In genomic region chr11:94493146-94493442, GRCh38 we compare ENCODE assay signal across 8 cellular contexts. TPM values are rescaled to one million over a fixed set of nuclear protein-coding genes. Genes with fewer than 3 reads are reported as not detected.
DNase-seq lines count a peak whose midpoint lies in the region; ATAC-seq, FAIRE-seq and TF ChIP-seq lines count a peak whose summit lies in the region.

No MANE protein-coding gene starts in this region.

- H3K4me3 Mint-ChIP-seq in activated CD8-positive, alpha-beta memory T cell treated with anti-CD3 and anti-CD28 coated beads, Interleukin-2, amount 10 ng/mL, durations not matched to agents 7 days and 5 days: peak overlapping the region; percentile 94
- peak overlapping the region; percentile 96 for H3K4me3 Mint-ChIP-seq in activated CD8-positive, alpha-beta T cell treated with anti-CD3 and anti-CD28 coated beads, Interleukin-2, amount 10 ng/mL, durations not matched to agents 7 days and 5 days

- no peak for TF ChIP-seq POLR2A in testis (IDR thresholded peaks at IDR 0.05)

- peaks cover 33% of the 10 kb centered on the region for H3K4me1 Mint-ChIP-seq in activated CD8-positive, alpha-beta memory T cell treated with anti-CD3 and anti-CD28 coated beads, Interleukin-2, amount 10 ng/mL, durations not matched to agents 7 days and 5 days
- H3K4me1 Mint-ChIP-seq in activated CD8-positive, alpha-beta T cell treated with anti-CD3 and anti-CD28 coated beads, Interleukin-2, amount 10 ng/mL, durations not matched to agents 7 days and 5 days (ENCODE audit: low read depth): peaks cover 30% of the 10 kb centered on the region

- POLR2A ChIA-PET in activated CD8-positive, alpha-beta T cell treated with anti-CD3 and anti-CD28 coated beads, Interleukin-2, amount 10 ng/mL, durations not matched to agents 7 days and 5 days (lab: Charles Lee): interaction anchor here (0.6 to 1.7 kb wide), 3 partner anchors 20 to 1814 kb away, joined by 4 to 6 read pairs (median 6); partner anchors contain the start of gene PANX1

- H3K9ac ChIP-seq in kidney (ENCODE audit: low read length in 2 of 2): peak overlapping the region; percentile 52 to 74

- CTCF ChIA-PET in activated CD8-positive, alpha-beta memory T cell treated with anti-CD3 and anti-CD28 coated beads, Interleukin-2, amount 10 ng/mL, durations not matched to agents 7 days and 5 days (lab: Charles Lee): no interaction called here
- CTCF ChIA-PET in activated CD8-positive, alpha-beta T cell treated with anti-CD3 and anti-CD28 coated beads, Interleukin-2, amount 10 ng/mL, durations not matched to agents 7 days and 5 days (lab: Charles Lee): interaction anchor here (1.0 to 1.6 kb wide), 3 partner anchors 9 to 365 kb away, joined by 3 to 5 read pairs (median 3); partner anchors contain the start of gene PANX1

- H3K4me1 ChIP-seq in kidney (ENCODE audit: control insufficient read depth in 1 of 2, insufficient read depth in 1 of 2, low read depth in 1 of 2, low read length in 2 of 2) (peaks cover 0 to 4% of the 10 kb centered on the region in 2 donors), testis (peaks cover 4% of the 10 kb centered on the region)

- FAIRE-seq in kidney (lab: Jason Lieb, UNC): no peak

- H3K36me3 Mint-ChIP-seq in activated CD8-positive, alpha-beta memory T cell treated with anti-CD3 and anti-CD28 coated beads, Interleukin-2, amount 10 ng/mL, durations not matched to agents 7 days and 5 days: peaks cover 32% of the 10 kb centered on the region
- peaks cover 35% of the 10 kb centered on the region for H3K36me3 Mint-ChIP-seq in activated CD8-positive, alpha-beta T cell treated with anti-CD3 and anti-CD28 coated beads, Interleukin-2, amount 10 ng/mL, durations not matched to agents 7 days and 5 days (ENCODE audit: low read depth)

- no peaks in the 10 kb centered on the region for H3K9me3 ChIP-seq in kidney (ENCODE audit: control insufficient read depth in 1 of 2, low read length in 2 of 2)
- no peaks in the 10 kb centered on the region for H3K9me3 ChIP-seq in testis

- no peak for DNase-seq in activated CD8-positive, alpha-beta memory T cell treated with anti-CD3 and anti-CD28 coated beads, Interleukin-2, amount 10 ng/mL, durations not matched to agents 7 days and 5 days
- DNase-seq in activated CD8-positive, alpha-beta memory T cell treated with anti-CD3 and anti-CD28 coated beads for 24 hours: no peak
- no peak for DNase-seq in activated CD8-positive, alpha-beta T cell treated with anti-CD3 and anti-CD28 coated beads, Interleukin-2, amount 10 ng/mL, durations not matched to agents 7 days and 5 days
- DNase-seq in kidney (no peak), testis (no peak), NCI-H1417 treated with DMSO at 0.1 percent for 48 hours (lab: John Stamatoyannopoulos, UW) (no peak)
- DNase-seq in activated CD4-positive, alpha-beta T cell treated with anti-CD3 and anti-CD28 coated beads for 1 hour: no peak

- H3K9me3 Mint-ChIP-seq in activated CD8-positive, alpha-beta memory T cell treated with anti-CD3 and anti-CD28 coated beads, Interleukin-2, amount 10 ng/mL, durations not matched to agents 7 days and 5 days (ENCODE audit: low read depth): no peaks in the 10 kb centered on the region
- no peaks in the 10 kb centered on the region for H3K9me3 Mint-ChIP-seq in activated CD8-positive, alpha-beta T cell treated with anti-CD3 and anti-CD28 coated beads, Interleukin-2, amount 10 ng/mL, durations not matched to agents 7 days and 5 days (ENCODE audit: insufficient read depth)

- peak; percentile 25 for ATAC-seq in activated CD8-positive, alpha-beta memory T cell treated with anti-CD3 and anti-CD28 coated beads, Interleukin-2, amount 10 ng/mL, durations not matched to agents 7 days and 5 days
- ATAC-seq in HG03159 (IDR thresholded peaks at IDR 0.05; ENCODE audit: unreplicated experiment): peak; percentile 20
- ATAC-seq in activated CD8-positive, alpha-beta T cell treated with anti-CD3 and anti-CD28 coated beads, Interleukin-2, amount 10 ng/mL, durations not matched to agents 7 days and 5 days: peak; percentile 19

- 0 to 1% methylated on average over 10 of the region's 10 CpGs for WGBS in testis, 2 donors

- TF ChIP-seq CTCF in kidney (IDR thresholded peaks at IDR 0.05; ENCODE audit: borderline replicate concordance, extremely low read depth, insufficient read depth): no peak
- TF ChIP-seq CTCF in testis (IDR thresholded peaks at IDR 0.05): no peak

- H3K36me3 ChIP-seq in kidney (ENCODE audit: control insufficient read depth in 1 of 2, insufficient read depth in 2 of 2, low read length in 2 of 2): peaks cover 4 to 5% of the 10 kb centered on the region in 2 donors
- no peaks in the 10 kb centered on the region for H3K36me3 ChIP-seq in testis (ENCODE audit: low read depth, missing control alignments)

- H3K27ac ChIP-seq in kidney (ENCODE audit: low read depth in 2 of 2, low read length in 2 of 2) (peak overlapping the region; percentile 2 to 11), testis (peak overlapping the region; percentile 47 to 83)

- H3K27me3 Mint-ChIP-seq in activated CD8-positive, alpha-beta memory T cell treated with anti-CD3 and anti-CD28 coated beads, Interleukin-2, amount 10 ng/mL, durations not matched to agents 7 days and 5 days: no peaks in the 10 kb centered on the region
- H3K27me3 Mint-ChIP-seq in activated CD8-positive, alpha-beta T cell treated with anti-CD3 and anti-CD28 coated beads, Interleukin-2, amount 10 ng/mL, durations not matched to agents 7 days and 5 days (ENCODE audit: low read depth): no peaks in the 10 kb centered on the region

- H3K4me3 ChIP-seq in kidney (ENCODE audit: low read length in 2 of 2) (peak overlapping the region; percentile 73 to 96), testis (peak overlapping the region; percentile 88 to 92)

- intact Hi-C loops in kidney (cut with DNase I): no loop called here
- intact Hi-C loops in testis (cut with DNase I; ENCODE audit: low total_unique reads): no loop called here

- H3K27ac Mint-ChIP-seq in activated CD8-positive, alpha-beta memory T cell treated with anti-CD3 and anti-CD28 coated beads, Interleukin-2, amount 10 ng/mL, durations not matched to agents 7 days and 5 days: peak overlapping the region; percentile 93
- peak overlapping the region; percentile 92 for H3K27ac Mint-ChIP-seq in activated CD8-positive, alpha-beta T cell treated with anti-CD3 and anti-CD28 coated beads, Interleukin-2, amount 10 ng/mL, durations not matched to agents 7 days and 5 days

- H3K27me3 ChIP-seq in testis: no peaks in the 10 kb centered on the region

RNA-seq across cellular contexts. Expression of gene MRE11, which starts 0.6 kb away (rescaled TPM):
- 10 to 100 TPM; 45.1 to 46.2 TPM for total RNA-seq in activated CD8-positive, alpha-beta memory T cell treated with anti-CD3 and anti-CD28 coated beads, Interleukin-2, amount 10 ng/mL, durations not matched to agents 7 days and 5 days
- total RNA-seq in activated CD8-positive, alpha-beta T cell treated with anti-CD3 and anti-CD28 coated beads, Interleukin-2, amount 10 ng/mL, durations not matched to agents 7 days and 5 days: 10 to 100 TPM; 35.8 to 36.5 TPM
- total RNA-seq in kidney: 16.6 TPM
- polyA plus RNA-seq in kidney (ENCODE audit: insufficient read depth, low read depth, low replicate concordance): 3.5 TPM
- total RNA-seq in testis: 10 to 100 TPM; 15.2 to 19.8 TPM
- 9.2 TPM for polyA plus RNA-seq in testis (ENCODE audit: insufficient read depth, low read depth, low replicate concordance)

RNA-seq across cellular contexts. Expression of gene ANKRD49, which starts 0.7 kb away (rescaled TPM):
- total RNA-seq in activated CD8-positive, alpha-beta memory T cell treated with anti-CD3 and anti-CD28 coated beads, Interleukin-2, amount 10 ng/mL, durations not matched to agents 7 days and 5 days: 10 to 100 TPM; 23.9 to 31.9 TPM
- 10 to 100 TPM; 19.9 to 25.2 TPM for total RNA-seq in activated CD8-positive, alpha-beta T cell treated with anti-CD3 and anti-CD28 coated beads, Interleukin-2, amount 10 ng/mL, durations not matched to agents 7 days and 5 days
- total RNA-seq in kidney (17.1 TPM), testis (10 to 100 TPM; 13.4 to 14.8 TPM)
- polyA plus RNA-seq in kidney (ENCODE audit: insufficient read depth, low read depth, low replicate concordance) (12.7 TPM), testis (ENCODE audit: insufficient read depth, low read depth, low replicate concordance) (11.3 TPM)

RNA-seq across cellular contexts. Expression of gene C11orf97, which starts 19.2 kb away (rescaled TPM):
- total RNA-seq in activated CD8-positive, alpha-beta memory T cell treated with anti-CD3 and anti-CD28 coated beads, Interleukin-2, amount 10 ng/mL, durations not matched to agents 7 days and 5 days: not detected
- not detected for total RNA-seq in activated CD8-positive, alpha-beta T cell treated with anti-CD3 and anti-CD28 coated beads, Interleukin-2, amount 10 ng/mL, durations not matched to agents 7 days and 5 days
- not detected for total RNA-seq in kidney
- polyA plus RNA-seq in kidney (ENCODE audit: insufficient read depth, low read depth, low replicate concordance): 1.5 TPM
- 10 to 100 TPM in 1 of 2 donors, 1 to 10 TPM in 1; 6.4 to 10.4 TPM for total RNA-seq in testis
- polyA plus RNA-seq in testis (ENCODE audit: insufficient read depth, low read depth, low replicate concordance): 25.2 TPM

RNA-seq across cellular contexts. Expression of gene FUT4, which starts 50.6 kb away (rescaled TPM):
- total RNA-seq in activated CD8-positive, alpha-beta memory T cell treated with anti-CD3 and anti-CD28 coated beads, Interleukin-2, amount 10 ng/mL, durations not matched to agents 7 days and 5 days: 1 to 10 TPM; 5.8 to 6.5 TPM
- total RNA-seq in activated CD8-positive, alpha-beta T cell treated with anti-CD3 and anti-CD28 coated beads, Interleukin-2, amount 10 ng/mL, durations not matched to agents 7 days and 5 days: 1 to 10 TPM; 6.5 to 7.0 TPM
- total RNA-seq in kidney (9.5 TPM), testis (1 to 10 TPM; 5.1 to 5.9 TPM)
- polyA plus RNA-seq in kidney (ENCODE audit: insufficient read depth, low read depth, low replicate concordance) (1.2 TPM), testis (ENCODE audit: insufficient read depth, low read depth, low replicate concordance) (3.8 TPM)
